Comparison of ENCODE assay signal across 1 cellular context in the genomic region with DNA sequence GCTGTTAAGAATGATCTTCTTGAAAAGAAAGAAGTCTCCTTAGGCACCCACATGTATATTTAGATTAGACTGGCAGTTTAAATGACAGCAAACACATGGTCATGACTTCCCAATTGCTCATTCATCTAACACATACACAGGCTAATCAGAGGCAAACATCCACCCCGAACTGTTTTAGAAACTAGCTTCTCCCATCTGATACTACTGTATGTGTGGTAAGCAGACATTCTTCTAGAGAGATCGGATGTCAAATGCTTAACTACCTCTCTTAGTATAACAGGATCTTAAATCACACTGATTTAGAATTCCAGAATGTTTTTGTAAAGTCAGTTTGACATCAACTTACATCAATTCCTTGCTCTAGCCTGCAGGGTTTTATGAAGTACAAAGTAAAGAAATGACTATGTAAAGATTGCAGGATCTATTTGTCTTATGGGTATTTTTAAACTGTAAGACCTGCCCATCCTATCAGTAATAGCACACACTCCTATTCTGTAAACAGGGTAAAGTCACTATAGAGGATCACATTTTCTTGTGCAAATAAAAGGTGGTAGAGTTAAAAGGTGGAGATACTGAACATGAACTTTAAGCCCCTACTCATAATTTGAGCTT.
TF ChIP-seq lines count a peak whose summit lies in the region.

No MANE protein-coding gene starts in this region.

TF ChIP-seq in HepG2, 621 proteins besides CTCF, POLR2A, EP300 and RAD21 (continued from another document):
- TF ChIP-seq SNAPC4 (CRISPR knock-in tag; IDR thresholded peaks at IDR 0.05): no peak
- TF ChIP-seq, protein P1, sequence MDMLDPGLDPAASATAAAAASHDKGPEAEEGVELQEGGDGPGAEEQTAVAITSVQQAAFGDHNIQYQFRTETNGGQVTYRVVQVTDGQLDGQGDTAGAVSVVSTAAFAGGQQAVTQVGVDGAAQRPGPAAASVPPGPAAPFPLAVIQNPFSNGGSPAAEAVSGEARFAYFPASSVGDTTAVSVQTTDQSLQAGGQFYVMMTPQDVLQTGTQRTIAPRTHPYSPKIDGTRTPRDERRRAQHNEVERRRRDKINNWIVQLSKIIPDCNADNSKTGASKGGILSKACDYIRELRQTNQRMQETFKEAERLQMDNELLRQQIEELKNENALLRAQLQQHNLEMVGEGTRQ (IDR thresholded peaks at IDR 0.05; ENCODE audit: low read depth, low read length): no peak
- TF ChIP-seq, protein P1 (CRISPR knock-in tag; IDR thresholded peaks at IDR 0.05; ENCODE audit: borderline replicate concordance): no peak
- no peak for TF ChIP-seq MED1 (CRISPR knock-in tag; IDR thresholded peaks at IDR 0.05)
- no peak for TF ChIP-seq ZNF709 (CRISPR knock-in tag; IDR thresholded peaks at IDR 0.05)
- TF ChIP-seq PHF8 (CRISPR knock-in tag; IDR thresholded peaks at IDR 0.05): no peak
- no peak for TF ChIP-seq DBP (CRISPR knock-in tag; IDR thresholded peaks at IDR 0.05; ENCODE audit: not compliant biosample characterization)
- TF ChIP-seq ZBTB4 (CRISPR knock-in tag; IDR thresholded peaks at IDR 0.05; ENCODE audit: borderline replicate concordance): no peak
- TF ChIP-seq KDM5A (IDR thresholded peaks at IDR 0.05; ENCODE audit: borderline replicate concordance, low read length): no peak
- TF ChIP-seq FOXA1 (IDR thresholded peaks at IDR 0.05): no peak
- peak; percentile 38; the same call in 1 of the 2 replicates for TF ChIP-seq FOXA1 (CRISPR knock-in tag; IDR thresholded peaks at IDR 0.05)
- peak; percentile 31; the same call in 1 of the 2 replicates for TF ChIP-seq TFE3 (CRISPR knock-in tag; IDR thresholded peaks at IDR 0.05)
- TF ChIP-seq ZNF781 (CRISPR knock-in tag; IDR thresholded peaks at IDR 0.05; ENCODE audit: borderline replicate concordance, not compliant biosample characterization): no peak
- TF ChIP-seq ZFAT (CRISPR knock-in tag; conservative IDR thresholded peaks at IDR 0.05): no peak
- 0 out of 2 replicates have a peak, but pooled peaks have one; percentile 24 for TF ChIP-seq HDAC1 (CRISPR knock-in tag; IDR thresholded peaks at IDR 0.05)
- peak; percentile 32; the same call in 1 of the 2 replicates for TF ChIP-seq SOX5 (CRISPR knock-in tag; IDR thresholded peaks at IDR 0.05; ENCODE audit: borderline replicate concordance)
